11 cellular contexts compared by ENCODE assay signal in the genomic region with DNA sequence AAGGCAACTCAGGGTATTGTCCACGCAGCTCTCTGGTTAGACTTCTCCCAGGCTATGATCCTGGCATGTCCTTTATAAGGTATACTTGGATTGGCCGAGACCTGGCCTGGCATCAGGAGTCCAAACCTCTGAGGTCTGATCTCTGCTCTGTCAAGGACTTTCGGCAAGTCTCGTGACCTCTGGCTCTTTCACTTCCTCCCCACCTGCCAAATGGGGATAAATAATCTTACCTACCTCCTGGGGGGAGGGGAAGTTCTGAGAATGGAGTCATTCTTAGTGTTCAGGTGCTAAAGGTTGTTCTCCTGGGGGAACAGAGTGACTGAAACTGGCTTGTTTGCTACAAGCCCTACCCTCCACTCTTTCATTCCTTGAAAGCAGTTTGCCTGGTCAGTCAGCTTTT. TPM values are rescaled to one million over a fixed set of nuclear protein-coding genes. Genes with fewer than 3 reads are reported as not detected.
DNase-seq lines count a peak whose midpoint lies in the region; ATAC-seq and TF ChIP-seq lines count a peak whose summit lies in the region.
"Had no signal": no experiment of that assay in that cellular context is flagged by ENCODE, and none has a peak within 500 bp of the region (broad histone marks: within the 10 kb centered on the region; RNA-seq: fewer than 3 reads in every experiment).

No MANE protein-coding gene starts in this region.

- no peak overlapping the region for H2AFZ ChIP-seq in SU-DHL-6 (ENCODE audit: low read depth, low read length, severe bottlenecking)

- no TSS peak for BruUV-seq in Calu3 (replicated peaks; lab: Mats Ljungman, UMichigan)

- no peaks in the 10 kb centered on the region for H3K9me3 Mint-ChIP-seq in Calu3 (ENCODE audit: low read depth, unreplicated experiment)
- H3K9me3 Mint-ChIP-seq: dendritic cell treated with granulocyte-macrophage colony-stimulating factor and Interleukin-4, amounts not matched to agents 40 ng/mL and 50 ng/mL, for 4 days had no signal

- H3K79me2 ChIP-seq in SU-DHL-6 (ENCODE audit: insufficient read depth, low read length) = no peaks in the 10 kb centered on the region

- H3K36me3 ChIP-seq in GM06990 (ENCODE audit: control insufficient read depth, insufficient read depth, low read length) (peaks cover 28% of the 10 kb centered on the region), SU-DHL-6 (ENCODE audit: low read length) (no peaks in the 10 kb centered on the region)

- H3F3A ChIP-seq in SU-DHL-6 (ENCODE audit: insufficient read depth) = no peaks in the 10 kb centered on the region

- H3K9ac ChIP-seq in SU-DHL-6 (ENCODE audit: low read length) = no peak overlapping the region

- CTCF ChIA-PET in Calu3 (lab: Charles Lee) = no interaction called here

- peaks cover 41% of the 10 kb centered on the region for H3K36me3 Mint-ChIP-seq in Calu3 (ENCODE audit: insufficient read depth, unreplicated experiment)

- H3K9me3 ChIP-seq in SU-DHL-6 (ENCODE audit: insufficient read depth, low read length) = no peaks in the 10 kb centered on the region
- H3K9me3 ChIP-seq: neutrophil had no signal

- no peaks in the 10 kb centered on the region for H3K9me2 ChIP-seq in SU-DHL-6 (replicated peaks; ENCODE audit: insufficient read depth, low read length)

- no peak overlapping the region for H3K4me3 Mint-ChIP-seq in Calu3 (ENCODE audit: low read depth, unreplicated experiment)
- H3K4me3 Mint-ChIP-seq: dendritic cell treated with granulocyte-macrophage colony-stimulating factor and Interleukin-4, amounts not matched to agents 40 ng/mL and 50 ng/mL, for 4 days had no signal

- peak; percentile 18 for TF ChIP-seq POLR2A in GM19193 (IDR thresholded peaks at IDR 0.05; ENCODE audit: extremely low read depth, insufficient read depth, insufficient read length)

- H3K27me3 Mint-ChIP-seq in Calu3 (ENCODE audit: unreplicated experiment) = no peaks in the 10 kb centered on the region
- H3K27me3 Mint-ChIP-seq: dendritic cell treated with granulocyte-macrophage colony-stimulating factor and Interleukin-4, amounts not matched to agents 40 ng/mL and 50 ng/mL, for 4 days had no signal

- H4K20me1 ChIP-seq in SU-DHL-6 (ENCODE audit: low read depth, low read length) = no peaks in the 10 kb centered on the region

- ATAC-seq in HG02798 (IDR thresholded peaks at IDR 0.05; ENCODE audit: poor library complexity, unreplicated experiment) = peak; percentile 67
- ATAC-seq: Right ventricle myocardium inferior had no signal

- no peak overlapping the region for H3K27ac Mint-ChIP-seq in Calu3 (ENCODE audit: unreplicated experiment)
- H3K27ac Mint-ChIP-seq: dendritic cell treated with granulocyte-macrophage colony-stimulating factor and Interleukin-4, amounts not matched to agents 40 ng/mL and 50 ng/mL, for 4 days had no signal

- DNase-seq in GM06990 (ENCODE audit: extremely low read depth, insufficient read length) = no peak
- no peak for DNase-seq in NCI-H510A (lab: John Stamatoyannopoulos, UW)
- DNase-seq in Calu3 = no peak
- no peak for DNase-seq in EL
- DNase-seq in NCI-H2227 treated with DMSO at 0.1 percent for 48 hours (lab: John Stamatoyannopoulos, UW) = no peak

- TF ChIP-seq CTCF in GM06990 (IDR thresholded peaks at IDR 0.05; ENCODE audit: insufficient read depth, low read length, poor library complexity, severe bottlenecking) = no peak
- no peak for TF ChIP-seq CTCF in SU-DHL-6 (IDR thresholded peaks at IDR 0.05; ENCODE audit: insufficient read depth, low read length, poor library complexity, severe bottlenecking)
- no peak for TF ChIP-seq CTCF in Calu3 (IDR thresholded peaks at IDR 0.05; ENCODE audit: unreplicated experiment)

- H3K4me3 ChIP-seq in GM06990 (replicated peaks; ENCODE audit: low read depth, low read length) (peak overlapping the region; percentile 30), SU-DHL-6 (ENCODE audit: insufficient read depth, low read length, poor library complexity, severe bottlenecking) (no peak overlapping the region)

- peaks cover 19% of the 10 kb centered on the region for H3K4me1 Mint-ChIP-seq in Calu3 (ENCODE audit: low read depth, unreplicated experiment)

- H3K4me2 ChIP-seq in SU-DHL-6 (ENCODE audit: low read depth, low read length, poor library complexity, severe bottlenecking) = peak overlapping the region; percentile 19

- H3K27me3 ChIP-seq in GM06990 (replicated peaks; ENCODE audit: control insufficient read depth, insufficient read depth, low read length) = no peaks in the 10 kb centered on the region
- no peaks in the 10 kb centered on the region for H3K27me3 ChIP-seq in SU-DHL-6 (ENCODE audit: low read length)
- H3K27me3 ChIP-seq: neutrophil had no signal

- H3K27ac ChIP-seq in SU-DHL-6 (ENCODE audit: low read depth, low read length) = no peak overlapping the region
- H3K27ac ChIP-seq: neutrophil had no signal

- intact Hi-C loops in Calu3 (cut with micrococcal nuclease; ENCODE audit: unreplicated experiment) = no loop called here

RNA-seq across cellular contexts. Expression of a gene that starts 7.6 kb away (rescaled TPM):
- 44.1 and 48.1 TPM in 2 replicates for total RNA-seq in Calu3 (2022)

RNA-seq across cellular contexts. Expression of a gene that starts 30.6 kb away (rescaled TPM):
- 12.3 and 13.1 TPM in 2 replicates for total RNA-seq in Calu3 (2022)

RNA-seq across cellular contexts. Expression of a gene that starts 41.9 kb away (rescaled TPM):
- 252 and 269 TPM in 2 replicates for total RNA-seq in Calu3 (2022)

RNA-seq across cellular contexts. Expression of a gene that starts 44.8 kb away (rescaled TPM):
- total RNA-seq in Calu3 (2022) = 144 and 152 TPM in 2 replicates
